In the genomic region with DNA sequence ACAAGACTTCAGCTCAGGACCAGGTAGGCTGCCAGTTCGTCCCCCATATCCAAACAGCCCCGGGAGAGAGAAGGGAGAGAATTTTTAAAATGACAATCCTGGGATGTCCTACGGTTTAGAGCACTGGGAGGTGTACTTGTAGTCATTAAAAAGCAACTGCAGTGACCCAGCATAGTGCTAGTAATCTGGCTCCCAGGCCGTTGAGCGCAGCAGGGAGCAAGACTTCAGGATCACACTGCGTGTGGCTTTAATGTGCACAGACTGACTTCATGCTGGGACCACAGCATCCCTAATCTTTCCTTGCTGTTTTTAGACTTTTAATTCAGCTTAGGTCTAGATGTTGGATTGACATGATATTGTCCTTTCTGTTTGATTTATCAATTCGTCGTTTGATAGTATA, we compare ENCODE assay signal across 16 cellular contexts.
A peak's percentile ranks its signal among the peaks of the same experiment; 100 is the strongest.
DNase-seq lines count a peak whose midpoint lies in the region; ATAC-seq and TF ChIP-seq lines count a peak whose summit lies in the region.
"Had no signal": no experiment of that assay in that cellular context is flagged by ENCODE, and none has a peak within 500 bp of the region (broad histone marks: within the 10 kb centered on the region; RNA-seq: fewer than 3 reads in every experiment).

No MANE protein-coding gene starts in this region.

- H3K4me2 ChIP-seq in mesendoderm (ENCODE audit: low read length): no peak overlapping the region

- peaks cover 42% of the 10 kb centered on the region for H3K4me1 ChIP-seq in Caco-2
- no peaks in the 10 kb centered on the region for H3K4me1 ChIP-seq in HUES6 (ENCODE audit: control insufficient read depth, insufficient read depth, low read length)
- H3K4me1 ChIP-seq in mesendoderm (ENCODE audit: control insufficient read depth, low read depth, low read length): no peaks in the 10 kb centered on the region
- H3K4me1 ChIP-seq in body of pancreas: no peaks in the 10 kb centered on the region

- peak overlapping the region; percentile 36 for H3K9ac ChIP-seq in HUES6 (ENCODE audit: low read length)
- no peak overlapping the region for H3K9ac ChIP-seq in mesendoderm (ENCODE audit: low read length)

- no peak overlapping the region for H2AK5ac ChIP-seq in mesendoderm (ENCODE audit: low read length)

- H3K9me3 ChIP-seq in Caco-2 (peaks cover 15% of the 10 kb centered on the region), HUES6 (ENCODE audit: control insufficient read depth, insufficient read depth, low read depth, low read length) (no peaks in the 10 kb centered on the region), body of pancreas (no peaks in the 10 kb centered on the region)

- H3K27ac ChIP-seq in HUES6 (ENCODE audit: low read depth, low read length): no peak overlapping the region
- no peak overlapping the region for H3K27ac ChIP-seq in mesendoderm (ENCODE audit: low read depth, low read length)
- no peak overlapping the region for H3K27ac ChIP-seq in body of pancreas

- DNase-seq in Caco-2: no peak
- DNase-seq in chondrocyte (ENCODE audit: low spot score): no peak
- DNase-seq in mesendoderm: peak; percentile 31
- DNase-seq in NCI-H345 (lab: John Stamatoyannopoulos, UW): no peak
- DNase-seq in GM19240 (ENCODE audit: insufficient read length, low spot score): no peak
- no peak for DNase-seq in body of pancreas
- DNase-seq: Calu3; CD4-positive, CD25-positive, alpha-beta regulatory T cell; MM.1S; NCI-H1105 treated with DMSO at 0.1 percent for 48 hours; NCI-H187; NCI-H774; SHP77 had no signal

- no TSS peak for BruUV-seq in Caco-2 (replicated peaks; lab: Mats Ljungman, UMichigan)

- H2BK120ac ChIP-seq in mesendoderm (ENCODE audit: low read depth, low read length): no peak overlapping the region

- no CpG with 5 or more reads among the region's 8 CpGs for WGBS in mesendoderm (ENCODE audit: extremely low coverage, insufficient coverage, low lambda C conversion rate)
- WGBS in body of pancreas, 2 donors: 80 to 84% methylated on average over 8 of the region's 8 CpGs

- H3K36me3 ChIP-seq in Caco-2 (ENCODE audit: control insufficient read depth, insufficient read depth, low read length) (0 out of 2 replicates have a peak, but pooled peaks cover 1% of the 10 kb centered on the region), HUES6 (ENCODE audit: control insufficient read depth, insufficient read depth, low read length) (peaks cover 3% of the 10 kb centered on the region; the same call in 1 of the 2 replicates), mesendoderm (ENCODE audit: control insufficient read depth, insufficient read depth, low read length) (no peaks in the 10 kb centered on the region), body of pancreas (replicated peaks in 1 of 2; ENCODE audit: insufficient read depth in 1 of 2, low read depth in 2 of 2) (no peaks in the 10 kb centered on the region)

- H4K5ac ChIP-seq in mesendoderm (ENCODE audit: low read length): no peak overlapping the region

- no peak overlapping the region for H2BK5ac ChIP-seq in mesendoderm (ENCODE audit: low read length)

- H3K9me3 Mint-ChIP-seq in Caco-2 (ENCODE audit: unreplicated experiment) (peaks cover 5% of the 10 kb centered on the region), chondrocyte (ENCODE audit: low read depth) (peaks cover 17% of the 10 kb centered on the region)

- H3K4me3 ChIP-seq in Caco-2 (ENCODE audit: low read depth, low read length) (no peak overlapping the region), HUES6 (ENCODE audit: low read depth, low read length) (no peak overlapping the region), mesendoderm (ENCODE audit: low read length) (no peak overlapping the region), body of pancreas (no peak overlapping the region)

- TF ChIP-seq CTCF in Caco-2 (IDR thresholded peaks at IDR 0.05; ENCODE audit: insufficient read depth in 1 of 2, low read depth in 1 of 2, low read length in 1 of 2, severe bottlenecking in 1 of 2, unreplicated experiment in 1 of 2) (no peak), chondrocyte (IDR thresholded peaks at IDR 0.05) (no peak), body of pancreas (IDR thresholded peaks at IDR 0.05) (no peak)

- H3K27me3 Mint-ChIP-seq in Caco-2 (ENCODE audit: insufficient read depth, unreplicated experiment) (no peaks in the 10 kb centered on the region), chondrocyte (ENCODE audit: low read depth) (no peaks in the 10 kb centered on the region)
- H3K27me3 Mint-ChIP-seq: CD4-positive, CD25-positive, alpha-beta regulatory T cell had no signal

- no peak overlapping the region for H3K56ac ChIP-seq in mesendoderm (ENCODE audit: low read length)

- no peak overlapping the region for H3K18ac ChIP-seq in mesendoderm (ENCODE audit: low read length)

- H3K79me2 ChIP-seq in mesendoderm (ENCODE audit: control insufficient read depth, insufficient read depth, low read length): no peaks in the 10 kb centered on the region

- no peak overlapping the region for H2BK15ac ChIP-seq in mesendoderm (replicated peaks; ENCODE audit: low read depth)

- peak overlapping the region; percentile 84 for H3K27ac Mint-ChIP-seq in Caco-2 (ENCODE audit: unreplicated experiment)
- peak overlapping the region; percentile 22 for H3K27ac Mint-ChIP-seq in chondrocyte (ENCODE audit: unreplicated experiment)
- H3K27ac Mint-ChIP-seq: CD4-positive, CD25-positive, alpha-beta regulatory T cell had no signal

- no peak overlapping the region for H4K8ac ChIP-seq in mesendoderm (ENCODE audit: low read depth, low read length)

- POLR2A ChIA-PET in Caco-2 (lab: Charles Lee): interaction anchor here (0.5 kb wide), 1 partner anchor 283 kb away, joined by 4 read pairs; the partner anchor contains the start of genes BABAM2 and RBKS

- CTCF ChIA-PET in Caco-2 (lab: Charles Lee): interaction anchor here (0.5 to 0.6 kb wide), 2 partner anchors 218 to 721 kb away, joined by 3 read pairs; partner anchors contain the start of gene WDR43

- no peak for TF ChIP-seq POLR2A in body of pancreas (IDR thresholded peaks at IDR 0.05)

- no peak overlapping the region for H3K4ac ChIP-seq in mesendoderm (ENCODE audit: low read depth, low read length)

- H3K4me3 Mint-ChIP-seq in Caco-2 (ENCODE audit: unreplicated experiment): peak overlapping the region; percentile 17
- H3K4me3 Mint-ChIP-seq in chondrocyte (ENCODE audit: unreplicated experiment): no peak overlapping the region
- H3K4me3 Mint-ChIP-seq: CD4-positive, CD25-positive, alpha-beta regulatory T cell had no signal

- H3K4me1 Mint-ChIP-seq in Caco-2 (ENCODE audit: low read depth, unreplicated experiment) (peaks cover 28% of the 10 kb centered on the region), chondrocyte (ENCODE audit: low read depth) (peaks cover 17% of the 10 kb centered on the region)

- no peaks in the 10 kb centered on the region for H3K79me1 ChIP-seq in mesendoderm (ENCODE audit: low read length)

- H3K23ac ChIP-seq in mesendoderm (ENCODE audit: low read length): no peak overlapping the region

- ATAC-seq in HG03378 (IDR thresholded peaks at IDR 0.05; ENCODE audit: unreplicated experiment): no peak
- ATAC-seq in body of pancreas: no peak
- ATAC-seq: Panc1 had no signal

- intact Hi-C loops in Caco-2 (cut with micrococcal nuclease; ENCODE audit: unreplicated experiment): loop anchor here (2.0 to 5.0 kb wide), 2 partner anchors 56 to 95 kb away; no protein-coding TSS in a partner anchor
- intact Hi-C loops in body of pancreas (cut with DNase I): no loop called here

- no peaks in the 10 kb centered on the region for H3K27me3 ChIP-seq in Caco-2 (replicated peaks; ENCODE audit: control insufficient read depth, insufficient read depth, low read length)
- H3K27me3 ChIP-seq in HUES6 (ENCODE audit: control insufficient read depth, insufficient read depth, low read length): no peaks in the 10 kb centered on the region
- no peaks in the 10 kb centered on the region for H3K27me3 ChIP-seq in mesendoderm (ENCODE audit: insufficient read depth, low read length, poor library complexity)
- H3K27me3 ChIP-seq in body of pancreas: no peaks in the 10 kb centered on the region

- H3K36me3 Mint-ChIP-seq in Caco-2 (ENCODE audit: insufficient read depth, unreplicated experiment) (peaks cover 20% of the 10 kb centered on the region), chondrocyte (ENCODE audit: low read depth) (peaks cover 17% of the 10 kb centered on the region)
